In genomic region chr3:175370426-175370825, GRCh38 we compare ENCODE assay signal across 1 cellular context.
TF ChIP-seq lines count a peak whose summit lies in the region.

No MANE protein-coding gene starts in this region.

TF ChIP-seq in SK-N-SH, 30 proteins besides CTCF, POLR2A, EP300 and RAD21 (continued from another document):
- TF ChIP-seq PBX3 (IDR thresholded peaks at IDR 0.05) (peak; percentile 53), NFIC (IDR thresholded peaks at IDR 0.05; ENCODE audit: borderline replicate concordance) (peak; percentile 50; the same call in 1 of the 2 replicates), JUND (IDR thresholded peaks at IDR 0.05) (0 out of 2 replicates have a peak, but pooled peaks have one; percentile 5)
